ENCODE assay signal across 10 cellular contexts in the genomic region with DNA sequence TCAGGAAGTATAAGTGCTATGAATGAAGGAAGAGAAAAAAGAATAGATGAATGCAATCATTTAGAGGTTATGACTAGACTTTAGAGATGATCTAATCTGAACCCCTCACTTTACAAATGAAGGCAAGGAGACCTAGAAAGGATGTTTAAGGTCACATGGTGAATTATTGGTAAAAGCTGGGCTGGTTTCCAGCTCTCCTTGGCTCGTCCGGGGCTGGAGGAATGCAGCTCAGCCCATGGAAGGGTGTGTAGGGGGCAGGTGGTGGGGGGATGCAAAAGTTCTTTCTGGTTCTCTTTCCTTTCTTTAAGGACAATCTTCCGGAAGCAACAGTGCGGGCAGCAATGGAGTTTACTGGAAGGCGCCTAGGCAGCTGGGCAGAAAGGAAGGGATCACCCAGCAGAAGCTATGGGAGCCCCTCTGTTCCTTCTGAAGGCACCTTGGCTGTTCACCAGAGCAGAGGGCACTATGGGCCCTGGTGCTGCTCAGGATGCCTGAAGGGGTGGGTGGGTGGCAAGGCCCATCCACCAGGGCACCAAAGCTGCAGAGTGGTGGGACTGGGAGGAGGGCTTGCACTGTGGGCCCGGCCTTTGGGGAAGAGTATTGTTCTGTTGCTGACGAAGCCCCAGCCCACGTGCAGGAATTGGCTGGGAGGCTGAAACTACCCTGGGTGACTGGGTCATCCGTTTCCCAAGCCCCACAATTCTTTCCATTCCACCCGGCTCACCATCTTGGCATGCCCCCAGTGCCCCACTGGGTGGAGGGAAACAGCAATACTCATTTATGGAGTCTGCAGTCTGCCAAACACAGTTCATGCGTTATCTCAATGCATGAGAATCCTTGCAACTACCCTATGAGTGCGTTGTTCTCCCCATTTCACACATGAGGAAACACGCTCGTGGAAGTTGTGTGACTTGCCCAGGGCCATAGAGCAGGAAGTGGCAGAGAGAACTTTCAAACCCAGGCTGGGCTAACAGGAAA.
DNase-seq lines count a peak whose midpoint lies in the region; ATAC-seq lines count a peak whose summit lies in the region.
"Had no signal": no experiment of that assay in that cellular context is flagged by ENCODE, and none has a peak within 500 bp of the region (broad histone marks: within the 10 kb centered on the region; RNA-seq: fewer than 3 reads in every experiment).

No MANE protein-coding gene starts in this region.

- no peaks in the 10 kb centered on the region for H3K27me3 ChIP-seq in NT2/D1 (ENCODE audit: insufficient read depth, insufficient read length)

- in situ Hi-C loops in Caki2 (cut with HindIII; ENCODE audit: low pct_unique_long_range_greater_than_20kb, low sequenced_read_pairs), result no loop called here

- DNase-seq in Caki2 (ENCODE audit: low read depth) (peak; percentile 48), NT2/D1 (ENCODE audit: low read depth, low spot score) (no peak), pulmonary artery endothelial cell (ENCODE audit: low read depth, low spot score) (peak; percentile 68), NCI-H345 treated with DMSO at 0.1 percent for 48 hours (lab: John Stamatoyannopoulos, UW; ENCODE audit: unreplicated experiment) (no peak)
- DNase-seq: naive thymus-derived CD8-positive, alpha-beta T cell; NCI-H1436 had no signal

- peaks cover 27% of the 10 kb centered on the region for H3K4me1 ChIP-seq in NT2/D1 (ENCODE audit: insufficient read depth, insufficient read length)

- ATAC-seq in esophagus mucosa, result peak; percentile 19
- no peak for ATAC-seq in HG02759 (IDR thresholded peaks at IDR 0.05; ENCODE audit: unreplicated experiment)
- no peak for ATAC-seq in HG03432 (IDR thresholded peaks at IDR 0.05; ENCODE audit: unreplicated experiment)
- no peak for ATAC-seq in HG02852 (IDR thresholded peaks at IDR 0.05; ENCODE audit: unreplicated experiment)
- ATAC-seq: naive thymus-derived CD8-positive, alpha-beta T cell had no signal

- H3K9me3 ChIP-seq in NT2/D1 (ENCODE audit: insufficient read depth, low read length), result no peaks in the 10 kb centered on the region

- no peak overlapping the region for H3K4me3 ChIP-seq in NT2/D1 (ENCODE audit: insufficient read length, low read depth)

- H3K36me3 ChIP-seq in NT2/D1 (ENCODE audit: insufficient read depth, insufficient read length, low read length), result no peaks in the 10 kb centered on the region

- H3K9ac ChIP-seq in NT2/D1 (ENCODE audit: insufficient read length, low read depth), result peak overlapping the region; percentile 11

Comparison
In these comparisons a context has a peak if more than half of its experiments do, and no peak if none do; other contexts are left out.
1. DNase-seq: peak in Caki2 (single experiment) and pulmonary artery endothelial cell (single experiment); none in NT2/D1 (single experiment) and NCI-H345 treated with DMSO at 0.1 percent for 48 hours (single experiment).